In the genomic region with DNA sequence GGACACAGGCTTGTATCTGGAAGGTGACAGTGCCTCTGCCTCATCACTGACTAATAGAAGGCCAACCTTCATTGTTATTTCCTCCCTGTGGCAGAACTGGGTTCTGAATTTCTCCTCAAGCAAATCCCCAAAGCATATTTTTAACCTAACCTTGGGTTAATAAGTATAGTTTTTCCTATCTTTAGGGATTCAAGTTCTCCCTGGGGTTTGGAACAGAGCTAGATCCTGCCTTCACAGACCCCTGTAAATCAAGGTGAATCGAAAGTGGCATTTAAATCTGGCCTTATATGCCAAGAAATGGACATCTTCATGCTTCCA, we compare ENCODE assay signal across 12 cellular contexts. TPM values are rescaled to one million over a fixed set of nuclear protein-coding genes. Genes with fewer than 3 reads are reported as not detected.
DNase-seq lines count a peak whose midpoint lies in the region; ATAC-seq and TF ChIP-seq lines count a peak whose summit lies in the region.
"Had no signal": no experiment of that assay in that cellular context is flagged by ENCODE, and none has a peak within 500 bp of the region (broad histone marks: within the 10 kb centered on the region; RNA-seq: fewer than 3 reads in every experiment).

No MANE protein-coding gene starts in this region.

- H3K27me3 ChIP-seq in SU-DHL-6 (ENCODE audit: low read length) (no peaks in the 10 kb centered on the region), ectodermal cell (ENCODE audit: control insufficient read depth, insufficient read depth, low read length, poor library complexity, severe bottlenecking) (no peaks in the 10 kb centered on the region), thymus (ENCODE audit: control insufficient read depth, insufficient read depth) (no peaks in the 10 kb centered on the region), BE2C (peaks cover 8% of the 10 kb centered on the region; the same call in 1 of the 2 replicates)
- H3K27me3 ChIP-seq: hepatocyte, suprapubic skin had no signal

- H4K20me1 ChIP-seq in SU-DHL-6 (ENCODE audit: low read depth, low read length) = no peaks in the 10 kb centered on the region

- peaks cover 29% of the 10 kb centered on the region for H3K4me1 ChIP-seq in ectodermal cell (ENCODE audit: control insufficient read depth, insufficient read depth, low read length)
- H3K4me1 ChIP-seq in thymus (ENCODE audit: control insufficient read depth, insufficient read depth, low read length) = peaks cover 71% of the 10 kb centered on the region
- no peaks in the 10 kb centered on the region for H3K4me1 ChIP-seq in BE2C

- H3K9me2 ChIP-seq in SU-DHL-6 (replicated peaks; ENCODE audit: insufficient read depth, low read length) = no peaks in the 10 kb centered on the region

- TF ChIP-seq CTCF in SU-DHL-6 (IDR thresholded peaks at IDR 0.05; ENCODE audit: insufficient read depth, low read length, poor library complexity, severe bottlenecking) (no peak), BE2C (IDR thresholded peaks at IDR 0.05; ENCODE audit: low read depth, low read length) (no peak)

- no peaks in the 10 kb centered on the region for H3K79me2 ChIP-seq in SU-DHL-6 (ENCODE audit: insufficient read depth, low read length)
- H3K79me2 ChIP-seq: hepatocyte had no signal

- H3K4me2 ChIP-seq in SU-DHL-6 (ENCODE audit: low read depth, low read length, poor library complexity, severe bottlenecking) = peak overlapping the region; percentile 94
- H3K4me2 ChIP-seq: hepatocyte had no signal

- no peak for ATAC-seq in activated T-cell treated with anti-CD3 and anti-CD28 coated beads, Interleukin-2, amount 50 U/mL, for 72 hours (replicated peaks in 1 of 2)
- ATAC-seq in HG03039 (IDR thresholded peaks at IDR 0.05; ENCODE audit: unreplicated experiment) (no peak), GM21390 (IDR thresholded peaks at IDR 0.05; ENCODE audit: unreplicated experiment) (no peak)

- H3K4me3 Mint-ChIP-seq in activated T-cell treated with anti-CD3 and anti-CD28 coated beads, Interleukin-2, amount 50 U/mL, for 72 hours = peak overlapping the region; percentile 89 to 95

- H3K36me3 ChIP-seq in SU-DHL-6 (ENCODE audit: low read length) (no peaks in the 10 kb centered on the region), ectodermal cell (ENCODE audit: control insufficient read depth, insufficient read depth, low read length) (no peaks in the 10 kb centered on the region), thymus (ENCODE audit: control insufficient read depth, insufficient read depth) (no peaks in the 10 kb centered on the region), BE2C (no peaks in the 10 kb centered on the region)
- H3K36me3 ChIP-seq: suprapubic skin had no signal

- no peaks in the 10 kb centered on the region for H3K27me3 Mint-ChIP-seq in activated T-cell treated with anti-CD3 and anti-CD28 coated beads, Interleukin-2, amount 50 U/mL, for 72 hours (ENCODE audit: low read depth)
- H3K27me3 Mint-ChIP-seq: progenitor cell of endocrine pancreas had no signal

- H3K27ac ChIP-seq in SU-DHL-6 (ENCODE audit: low read depth, low read length) (peak overlapping the region; percentile 100), ectodermal cell (ENCODE audit: insufficient read depth, low read depth, low read length, poor library complexity, severe bottlenecking) (peak overlapping the region; percentile 8), thymus (ENCODE audit: low read depth) (peak overlapping the region; percentile 64)
- H3K27ac ChIP-seq: hepatocyte, suprapubic skin had no signal

- H3K9ac ChIP-seq in SU-DHL-6 (ENCODE audit: low read length) = peak overlapping the region; percentile 78

- peaks cover 78% of the 10 kb centered on the region for H3F3A ChIP-seq in SU-DHL-6 (ENCODE audit: insufficient read depth)

- whole genome bisulfite sequencing in ectodermal cell, 2 experiments = 69 to 79% methylated on average over 1 of the region's 1 CpG
- WGBS in thymus = 89% methylated on average over 1 of the region's 1 CpG

- H3K9me3 ChIP-seq in SU-DHL-6 (ENCODE audit: insufficient read depth, low read length) (no peaks in the 10 kb centered on the region), ectodermal cell (ENCODE audit: control insufficient read depth, low read length) (no peaks in the 10 kb centered on the region), thymus (ENCODE audit: control insufficient read depth) (no peaks in the 10 kb centered on the region), BE2C (no peaks in the 10 kb centered on the region)
- H3K9me3 ChIP-seq: suprapubic skin had no signal

- H3K27ac Mint-ChIP-seq in activated T-cell treated with anti-CD3 and anti-CD28 coated beads, Interleukin-2, amount 50 U/mL, for 72 hours = peak overlapping the region; percentile 96
- H3K27ac Mint-ChIP-seq: progenitor cell of endocrine pancreas had no signal

- no peak for DNase-seq in activated T-cell treated with anti-CD3 and anti-CD28 coated beads, Interleukin-2, amount 50 U/mL, for 72 hours
- DNase-seq in activated T-cell treated with anti-CD3 and anti-CD28 coated beads, Interleukin-2, amount 50 U/mL, for 1 hour = no peak
- no peak for DNase-seq in BE2C

- H3K4me1 Mint-ChIP-seq in activated T-cell treated with anti-CD3 and anti-CD28 coated beads, Interleukin-2, amount 50 U/mL, for 72 hours (ENCODE audit: low read depth) = peaks cover 98% of the 10 kb centered on the region

- H3K4me3 ChIP-seq in SU-DHL-6 (ENCODE audit: insufficient read depth, low read length, poor library complexity, severe bottlenecking) (peak overlapping the region; percentile 7), ectodermal cell (ENCODE audit: insufficient read depth, low read depth, low read length) (no peak overlapping the region), thymus (ENCODE audit: low read length) (no peak overlapping the region), BE2C (ENCODE audit: low read depth, low read length) (no peak overlapping the region)
- H3K4me3 ChIP-seq: hepatocyte, suprapubic skin had no signal

- H2AFZ ChIP-seq in SU-DHL-6 (ENCODE audit: low read depth, low read length, severe bottlenecking) = peak overlapping the region; percentile 46
- H2AFZ ChIP-seq: hepatocyte had no signal

- H3K36me3 Mint-ChIP-seq in activated T-cell treated with anti-CD3 and anti-CD28 coated beads, Interleukin-2, amount 50 U/mL, for 72 hours (ENCODE audit: insufficient read depth in 2 of 2) = peaks cover 0 to 7% of the 10 kb centered on the region in 2 donors

- peaks cover 0 to 2% of the 10 kb centered on the region in 2 donors for H3K9me3 Mint-ChIP-seq in activated T-cell treated with anti-CD3 and anti-CD28 coated beads, Interleukin-2, amount 50 U/mL, for 72 hours

RNA-seq across cellular contexts. Expression of a gene that starts 4.4 kb away (rescaled TPM):
- 10 to 100 TPM in 1 of 2 donors, 1 to 10 TPM in 1; 9.0 to 10.6 TPM for total RNA-seq in activated T-cell treated with anti-CD3 and anti-CD28 coated beads, Interleukin-2, amount 50 U/mL, for 72 hours
- polyA plus RNA-seq in ectodermal cell (2013, experiment 1 of 4) = not detected
- 0.37 TPM for polyA plus RNA-seq in ectodermal cell (2013, experiment 2 of 4)
- not detected for polyA plus RNA-seq in ectodermal cell (2013, experiment 3 of 4)
- polyA plus RNA-seq in ectodermal cell (2013, experiment 4 of 4) = not detected
- polyA plus RNA-seq in thymus = 190 TPM
- polyA plus RNA-seq in BE2C (2012; ENCODE audit: insufficient read depth, insufficient read length, low read depth) = 0.62 TPM
- total RNA-seq: H4, progenitor cell of endocrine pancreas had no signal

RNA-seq across cellular contexts. Expression of a gene that starts 22.6 kb away (rescaled TPM):
- total RNA-seq in activated T-cell treated with anti-CD3 and anti-CD28 coated beads, Interleukin-2, amount 50 U/mL, for 72 hours = 100 to 1,000 TPM; 134 to 165 TPM
- not detected for polyA plus RNA-seq in ectodermal cell (2013, experiment 1 of 4)
- not detected for polyA plus RNA-seq in ectodermal cell (2013, experiment 2 of 4)
- polyA plus RNA-seq in ectodermal cell (2013, experiment 3 of 4) = not detected
- polyA plus RNA-seq in ectodermal cell (2013, experiment 4 of 4) = not detected
- 134 TPM for polyA plus RNA-seq in thymus
- not detected for polyA plus RNA-seq in BE2C (2012; ENCODE audit: insufficient read depth, insufficient read length, low read depth)

Comparison
In these comparisons a context has a peak if more than half of its experiments do, and no peak if none do; other contexts are left out.
1. H3K27ac ChIP-seq: peak in every context shown above with its lines; median percentile 100 in SU-DHL-6; 64 in thymus; 8 in ectodermal cell.